In the genomic region with DNA sequence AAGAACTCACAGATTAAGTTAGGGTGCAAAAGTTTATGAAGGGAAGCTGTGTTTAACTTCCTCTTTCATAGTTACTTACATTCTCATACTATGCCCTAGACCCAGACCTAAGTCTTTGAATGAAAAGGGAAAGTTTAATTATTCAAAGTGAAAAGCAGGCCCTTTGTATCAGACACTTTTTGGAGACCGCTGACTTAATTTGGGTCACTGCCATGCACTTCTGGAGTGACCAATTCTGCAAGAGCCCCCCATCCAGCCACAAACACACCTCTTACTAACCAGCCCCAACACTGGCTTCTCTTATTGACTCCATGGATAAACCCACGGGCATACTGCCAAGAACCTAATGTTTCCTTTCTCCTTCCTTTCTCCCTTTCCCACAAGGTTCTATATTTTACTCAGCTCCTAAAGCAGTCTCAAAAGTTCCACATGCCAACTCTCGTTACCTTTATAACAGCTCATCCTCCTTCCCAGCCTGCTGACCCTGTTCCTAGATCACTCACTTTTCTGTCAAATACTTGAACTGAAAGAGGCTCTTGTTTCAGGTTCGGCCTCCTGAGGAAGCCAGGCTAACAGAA, we compare ENCODE assay signal across 9 cellular contexts. TPM values are rescaled to one million over a fixed set of nuclear protein-coding genes. Genes with fewer than 3 reads are reported as not detected.
A peak's percentile ranks its signal among the peaks of the same experiment; 100 is the strongest.
DNase-seq lines count a peak whose midpoint lies in the region; ATAC-seq and TF ChIP-seq lines count a peak whose summit lies in the region.
"Had no signal": no experiment of that assay in that cellular context is flagged by ENCODE, and none has a peak within 500 bp of the region (broad histone marks: within the 10 kb centered on the region; RNA-seq: fewer than 3 reads in every experiment).

No MANE protein-coding gene starts in this region.

- H4K8ac ChIP-seq in IMR-90 (ENCODE audit: low read depth in 2 of 2, low read length in 2 of 2), result no peak overlapping the region

- H3K27me3 ChIP-seq in IMR-90 (ENCODE audit: control insufficient read depth, insufficient read depth, low read length), result no peaks in the 10 kb centered on the region

- H2BK120ac ChIP-seq in IMR-90 (ENCODE audit: low read depth, low read length), result no peak overlapping the region

- CTCF ChIA-PET in IMR-90 (lab: Yijun Ruan, JAX), result interaction anchor here (0.6 to 1.4 kb wide), 3 partner anchors 9 to 1626 kb away, joined by 3 read pairs; no protein-coding TSS in a partner anchor

- no peak overlapping the region for H2AFZ ChIP-seq in IMR-90 (replicated peaks; ENCODE audit: low read length, poor library complexity)

- no peak for TF ChIP-seq RAD21 in IMR-90 (IDR thresholded peaks at IDR 0.05; ENCODE audit: low read length)

- no peak overlapping the region for H3K14ac ChIP-seq in IMR-90 (replicated peaks; ENCODE audit: low read depth, low read length)

- peaks cover 1 to 11% of the 10 kb centered on the region in 2 experiments; a peak in 2 of 4 replicates for H3K79me1 ChIP-seq in IMR-90 (ENCODE audit: low read depth in 1 of 2, low read length in 2 of 2)

- H2AK9ac ChIP-seq in IMR-90 (replicated peaks; ENCODE audit: low read depth, low read length, poor library complexity), result no peak overlapping the region

- no peak overlapping the region for H3K4ac ChIP-seq in IMR-90 (ENCODE audit: low read depth, low read length)

- H2BK15ac ChIP-seq in IMR-90 (ENCODE audit: low read depth, low read length), result no peak overlapping the region

- intact Hi-C loops in IMR-90 (cut with micrococcal nuclease), result no loop called here

- H2AK5ac ChIP-seq in IMR-90 (ENCODE audit: low read depth, low read length), result no peak overlapping the region

- H3K4me3 ChIP-seq in IMR-90 (ENCODE audit: insufficient read depth, low read depth, low read length) (no peak overlapping the region), cardiac fibroblast (replicated peaks in 1 of 2; ENCODE audit: low read depth in 2 of 2, low read length in 2 of 2) (no peak overlapping the region)

- H2BK20ac ChIP-seq in IMR-90 (ENCODE audit: low read depth, low read length), result no peak overlapping the region

- H3K56ac ChIP-seq in IMR-90 (ENCODE audit: extremely low read depth, insufficient read depth, low read length), result no peak overlapping the region

- TF ChIP-seq CTCF in IMR-90 (conservative IDR thresholded peaks at IDR 0.05; ENCODE audit: low read depth, low read length), result no peak
- no peak for TF ChIP-seq CTCF in cardiac fibroblast (IDR thresholded peaks at IDR 0.05; ENCODE audit: low read depth, low read length)

- no peak for TF ChIP-seq POLR2A in IMR-90 (IDR thresholded peaks at IDR 0.05; ENCODE audit: low read depth, low read length)

- in situ Hi-C loops in IMR-90 (cut with MboI; ENCODE audit: low sequenced_read_pairs), result no loop called here

- peak overlapping the region; percentile 33; the same call in 1 of the 2 replicates for H3K23ac ChIP-seq in IMR-90 (ENCODE audit: low read depth, low read length)

- peak overlapping the region; percentile 63 for H2BK5ac ChIP-seq in IMR-90 (ENCODE audit: low read depth, low read length, poor library complexity, severe bottlenecking)

- BruUV-seq in IMR-90 (replicated peaks; lab: Mats Ljungman, UMichigan), result no TSS peak

- H4K5ac ChIP-seq in IMR-90 (ENCODE audit: low read depth, low read length), result peak overlapping the region; percentile 54; the same call in 1 of the 2 replicates

- POLR2A ChIA-PET in IMR-90 (lab: Charles Lee; ENCODE audit: unreplicated experiment), result no interaction called here

- dilution Hi-C loops in IMR-90 (cut with HindIII; ENCODE audit: low sequenced_read_pairs, unreplicated experiment), result no loop called here

- H3K4me1 ChIP-seq in IMR-90 (ENCODE audit: control insufficient read depth, insufficient read depth, low read length), result peaks cover 10% of the 10 kb centered on the region; the same call in 1 of the 2 replicates

- ATAC-seq in GM21529 (IDR thresholded peaks at IDR 0.05; ENCODE audit: unreplicated experiment), result peak; percentile 79
- no peak for ATAC-seq in IMR-90 (ENCODE audit: low read depth)

- 81% methylated on average over 2 of the region's 4 CpGs; no CpG with 5 or more reads in 1 of the 2 experiments for WGBS in IMR-90 (ENCODE audit: extremely low coverage in 2 of 2, insufficient read length in 1 of 2), 2 experiments

- DNase-seq in DMS 273 (lab: John Stamatoyannopoulos, UW; ENCODE audit: unreplicated experiment), result peak; percentile 22
- DNase-seq in DMS 273 treated with DMSO at 0.1 percent for 48 hours (lab: John Stamatoyannopoulos, UW), result no peak
- DNase-seq in IMR-90, result peak; percentile 26
- DNase-seq in cardiac fibroblast (ENCODE audit: low read depth in 2 of 2), result peak; percentile 19 to 39
- no peak for DNase-seq in NCI-H128 (lab: John Stamatoyannopoulos, UW; ENCODE audit: unreplicated experiment)
- DNase-seq in ecto neural progenitor cell (ENCODE audit: low spot score), result no peak
- no peak for DNase-seq in kidney tubule cell (ENCODE audit: low spot score)

- H4K91ac ChIP-seq in IMR-90 (ENCODE audit: insufficient read depth, low read depth, low read length), result no peak overlapping the region

- H4K20me1 ChIP-seq in IMR-90 (ENCODE audit: insufficient read depth, low read length), result no peaks in the 10 kb centered on the region

- H3K9ac ChIP-seq in IMR-90 (ENCODE audit: low read depth, low read length), result no peak overlapping the region

- no peak overlapping the region for H3K27ac ChIP-seq in IMR-90 (ENCODE audit: insufficient read depth, low read length)
- H3K27ac ChIP-seq: 22Rv1 had no signal

- no peaks in the 10 kb centered on the region for H3K9me3 ChIP-seq in IMR-90 (ENCODE audit: control insufficient read depth, insufficient read depth, low read length)

- H3K18ac ChIP-seq in IMR-90 (ENCODE audit: low read depth, low read length), result no peak overlapping the region; the same call in 1 of the 2 replicates

- peaks cover 5% of the 10 kb centered on the region; the same call in 1 of the 2 replicates for H3K36me3 ChIP-seq in IMR-90 (ENCODE audit: control insufficient read depth, insufficient read depth, low read length)

- no peak overlapping the region for H3K4me2 ChIP-seq in IMR-90 (ENCODE audit: low read depth, low read length)

- 0 out of 2 replicates have a peak, but pooled peaks cover 6% of the 10 kb centered on the region for H3K9me1 ChIP-seq in IMR-90 (ENCODE audit: insufficient read depth, low read length)

TF ChIP-seq in IMR-90, 13 proteins besides CTCF, POLR2A, EP300 and RAD21:
- no peak for TF ChIP-seq BHLHE40 (IDR thresholded peaks at IDR 0.05; ENCODE audit: low read depth, low read length)
- TF ChIP-seq, protein P1, sequence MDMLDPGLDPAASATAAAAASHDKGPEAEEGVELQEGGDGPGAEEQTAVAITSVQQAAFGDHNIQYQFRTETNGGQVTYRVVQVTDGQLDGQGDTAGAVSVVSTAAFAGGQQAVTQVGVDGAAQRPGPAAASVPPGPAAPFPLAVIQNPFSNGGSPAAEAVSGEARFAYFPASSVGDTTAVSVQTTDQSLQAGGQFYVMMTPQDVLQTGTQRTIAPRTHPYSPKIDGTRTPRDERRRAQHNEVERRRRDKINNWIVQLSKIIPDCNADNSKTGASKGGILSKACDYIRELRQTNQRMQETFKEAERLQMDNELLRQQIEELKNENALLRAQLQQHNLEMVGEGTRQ (IDR thresholded peaks at IDR 0.05; ENCODE audit: low read depth, low read length), result no peak
- TF ChIP-seq MAZ (IDR thresholded peaks at IDR 0.05; ENCODE audit: borderline replicate concordance, low read depth, low read length), result no peak
- no peak for TF ChIP-seq SMC3 (IDR thresholded peaks at IDR 0.05; ENCODE audit: low read depth, low read length)
- no peak for TF ChIP-seq MXI1 (IDR thresholded peaks at IDR 0.05; ENCODE audit: borderline replicate concordance, low read depth, low read length)
- no peak for TF ChIP-seq RCOR1 (IDR thresholded peaks at IDR 0.05; ENCODE audit: insufficient replicate concordance, low read length)
- no peak for TF ChIP-seq CHD1 (IDR thresholded peaks at IDR 0.05; ENCODE audit: low read depth, low read length)
- no peak for TF ChIP-seq MAFK (IDR thresholded peaks at IDR 0.05; ENCODE audit: low read depth, low read length)
- TF ChIP-seq, protein P2, sequence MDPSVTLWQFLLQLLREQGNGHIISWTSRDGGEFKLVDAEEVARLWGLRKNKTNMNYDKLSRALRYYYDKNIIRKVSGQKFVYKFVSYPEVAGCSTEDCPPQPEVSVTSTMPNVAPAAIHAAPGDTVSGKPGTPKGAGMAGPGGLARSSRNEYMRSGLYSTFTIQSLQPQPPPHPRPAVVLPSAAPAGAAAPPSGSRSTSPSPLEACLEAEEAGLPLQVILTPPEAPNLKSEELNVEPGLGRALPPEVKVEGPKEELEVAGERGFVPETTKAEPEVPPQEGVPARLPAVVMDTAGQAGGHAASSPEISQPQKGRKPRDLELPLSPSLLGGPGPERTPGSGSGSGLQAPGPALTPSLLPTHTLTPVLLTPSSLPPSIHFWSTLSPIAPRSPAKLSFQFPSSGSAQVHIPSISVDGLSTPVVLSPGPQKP (IDR thresholded peaks at IDR 0.05; ENCODE audit: borderline replicate concordance, low read depth, low read length), result no peak
- TF ChIP-seq RFX5 (IDR thresholded peaks at IDR 0.05; ENCODE audit: low read depth, low read length), result no peak
- no peak for TF ChIP-seq FOS (IDR thresholded peaks at IDR 0.05; ENCODE audit: low read depth, low read length)
- TF ChIP-seq NFE2L2 (IDR thresholded peaks at IDR 0.05; ENCODE audit: low read depth, low read length), result no peak
- no peak for TF ChIP-seq CEBPB (IDR thresholded peaks at IDR 0.05; ENCODE audit: low read depth, low read length)

RNA-seq across cellular contexts. Expression of a gene that starts 34.5 kb away (rescaled TPM):
- 212 and 219 TPM in 2 replicates for total RNA-seq in IMR-90 (2012; rRNA removed)
- polyA plus RNA-seq in IMR-90 (2012; rRNA removed), result 46.0 and 54.5 TPM in 2 replicates
- 12.4 and 22.2 TPM in 2 replicates for polyA plus RNA-seq in IMR-90 (2012; cell fraction: cytosol; rRNA removed)
- 8.6 and 63.3 TPM in 2 replicates for polyA plus RNA-seq in IMR-90 (2012; cell fraction: nucleus; rRNA removed; ENCODE audit: low replicate concordance)

RNA-seq across cellular contexts. Expression of a gene that starts 34.6 kb away (rescaled TPM):
- 22.4 and 25.8 TPM in 2 replicates for total RNA-seq in IMR-90 (2012; rRNA removed)
- polyA plus RNA-seq in IMR-90 (2012; rRNA removed), result 16.7 and 17.1 TPM in 2 replicates
- 3.0 and 5.5 TPM in 2 replicates for polyA plus RNA-seq in IMR-90 (2012; cell fraction: cytosol; rRNA removed)
- 1.2 and 9.5 TPM in 2 replicates for polyA plus RNA-seq in IMR-90 (2012; cell fraction: nucleus; rRNA removed; ENCODE audit: low replicate concordance)

RNA-seq across cellular contexts. Expression of a gene that starts 47.8 kb away (rescaled TPM):
- 12.4 and 16.9 TPM in 2 replicates for total RNA-seq in IMR-90 (2012; rRNA removed)
- polyA plus RNA-seq in IMR-90 (2012; rRNA removed), result 10.1 and 11.0 TPM in 2 replicates
- polyA plus RNA-seq in IMR-90 (2012; cell fraction: cytosol; rRNA removed), result 2.1 and 2.4 TPM in 2 replicates
- 2.4 and 13.2 TPM in 2 replicates for polyA plus RNA-seq in IMR-90 (2012; cell fraction: nucleus; rRNA removed; ENCODE audit: low replicate concordance)

Comparison
In these comparisons a context has a peak if more than half of its experiments do, and no peak if none do; other contexts are left out.
1. DNase-seq: peak in DMS 273 (single experiment), IMR-90 (single experiment) and cardiac fibroblast (2 of 2); none in DMS 273 treated with DMSO at 0.1 percent for 48 hours (single experiment), NCI-H128 (single experiment), ecto neural progenitor cell (single experiment) and kidney tubule cell (single experiment).